9 cellular contexts compared by ENCODE assay signal in genomic region chr14:32564591-32564990, GRCh38.
DNase-seq lines count a peak whose midpoint lies in the region; ATAC-seq lines count a peak whose summit lies in the region.
"Had no signal": no experiment of that assay in that cellular context is flagged by ENCODE, and none has a peak within 500 bp of the region (broad histone marks: within the 10 kb centered on the region; RNA-seq: fewer than 3 reads in every experiment).

No MANE protein-coding gene starts in this region.

- intact Hi-C loops in activated naive CD4-positive, alpha-beta T cell treated with anti-CD3 and anti-CD28 coated beads for 36 hours (cut with micrococcal nuclease): loop anchor here (5.0 kb wide), 1 partner anchor 97 kb away; no protein-coding TSS in a partner anchor

- H3K4me3 Mint-ChIP-seq in activated naive CD4-positive, alpha-beta T cell treated with anti-CD3 and anti-CD28 coated beads for 36 hours: no peak overlapping the region
- H3K4me3 Mint-ChIP-seq: activated naive CD4-positive, alpha-beta T cell treated with anti-CD3 and anti-CD28 coated beads, Interleukin-2, amount 50 U/mL, for 24 hours had no signal

- no peak overlapping the region for H3K4me3 ChIP-seq in mesodermal cell (ENCODE audit: extremely low read depth, insufficient read depth, low read length, poor library complexity, severe bottlenecking)

- no peaks in the 10 kb centered on the region for H3K9me3 ChIP-seq in mesodermal cell (ENCODE audit: control insufficient read depth, low read length)

- H3K27me3 Mint-ChIP-seq in activated naive CD4-positive, alpha-beta T cell treated with anti-CD3 and anti-CD28 coated beads for 36 hours (ENCODE audit: low read depth): no peaks in the 10 kb centered on the region
- H3K27me3 Mint-ChIP-seq: activated naive CD4-positive, alpha-beta T cell treated with anti-CD3 and anti-CD28 coated beads, Interleukin-2, amount 50 U/mL, for 24 hours had no signal

- H3K36me3 Mint-ChIP-seq in activated naive CD4-positive, alpha-beta T cell treated with anti-CD3 and anti-CD28 coated beads for 36 hours (ENCODE audit: low read depth): no peaks in the 10 kb centered on the region
- H3K36me3 Mint-ChIP-seq: activated naive CD4-positive, alpha-beta T cell treated with anti-CD3 and anti-CD28 coated beads, Interleukin-2, amount 50 U/mL, for 24 hours had no signal

- peaks cover 13% of the 10 kb centered on the region for H3K4me1 Mint-ChIP-seq in activated naive CD4-positive, alpha-beta T cell treated with anti-CD3 and anti-CD28 coated beads for 36 hours (ENCODE audit: low read depth)

- H3K9me3 Mint-ChIP-seq in activated naive CD4-positive, alpha-beta T cell treated with anti-CD3 and anti-CD28 coated beads for 36 hours: no peaks in the 10 kb centered on the region
- H3K9me3 Mint-ChIP-seq: activated naive CD4-positive, alpha-beta T cell treated with anti-CD3 and anti-CD28 coated beads, Interleukin-2, amount 50 U/mL, for 24 hours had no signal

- CTCF ChIA-PET in activated naive CD4-positive, alpha-beta T cell treated with anti-CD3 and anti-CD28 coated beads for 36 hours (lab: Charles Lee): interaction anchor here (0.6 to 3.2 kb wide), 3 partner anchors 11 to 338 kb away, joined by 3 to 17 read pairs (median 7); no protein-coding TSS in a partner anchor

- DNase-seq in A172 (ENCODE audit: low spot score): peak; percentile 51
- DNase-seq in amniotic epithelial cell (ENCODE audit: low read depth): peak; percentile 70
- no peak for DNase-seq in activated naive CD4-positive, alpha-beta T cell treated with anti-CD3 and anti-CD28 coated beads for 36 hours
- no peak for DNase-seq in GOT3 (lab: John Stamatoyannopoulos, UW)

- peaks cover 30% of the 10 kb centered on the region for H3K4me1 ChIP-seq in mesodermal cell (ENCODE audit: control insufficient read depth, insufficient read depth, low read length, poor library complexity, severe bottlenecking)

- ATAC-seq in GM19043 (IDR thresholded peaks at IDR 0.05; ENCODE audit: low read depth, unreplicated experiment): peak; percentile 40
- no peak for ATAC-seq in GM19324 (IDR thresholded peaks at IDR 0.05; ENCODE audit: low FRiP score, unreplicated experiment)
- ATAC-seq in GM21723 (IDR thresholded peaks at IDR 0.05; ENCODE audit: unreplicated experiment): no peak

- H3K36me3 ChIP-seq in mesodermal cell (ENCODE audit: control insufficient read depth, insufficient read depth, low read length): no peaks in the 10 kb centered on the region

- no peak overlapping the region for H3K27ac Mint-ChIP-seq in activated naive CD4-positive, alpha-beta T cell treated with anti-CD3 and anti-CD28 coated beads for 36 hours
- H3K27ac Mint-ChIP-seq: activated naive CD4-positive, alpha-beta T cell treated with anti-CD3 and anti-CD28 coated beads, Interleukin-2, amount 50 U/mL, for 24 hours had no signal

- peak overlapping the region; percentile 75 for H3K27ac ChIP-seq in mesodermal cell (ENCODE audit: low read depth, low read length, severe bottlenecking)

Comparison
In these comparisons a context has a peak if more than half of its experiments do, and no peak if none do; other contexts are left out.
1. DNase-seq: peak in A172 (single experiment) and amniotic epithelial cell (single experiment); none in activated naive CD4-positive, alpha-beta T cell treated with anti-CD3 and anti-CD28 coated beads for 36 hours (single experiment) and GOT3 (single experiment).